Comparison of ENCODE assay signal across 22 cellular contexts in the genomic region with DNA sequence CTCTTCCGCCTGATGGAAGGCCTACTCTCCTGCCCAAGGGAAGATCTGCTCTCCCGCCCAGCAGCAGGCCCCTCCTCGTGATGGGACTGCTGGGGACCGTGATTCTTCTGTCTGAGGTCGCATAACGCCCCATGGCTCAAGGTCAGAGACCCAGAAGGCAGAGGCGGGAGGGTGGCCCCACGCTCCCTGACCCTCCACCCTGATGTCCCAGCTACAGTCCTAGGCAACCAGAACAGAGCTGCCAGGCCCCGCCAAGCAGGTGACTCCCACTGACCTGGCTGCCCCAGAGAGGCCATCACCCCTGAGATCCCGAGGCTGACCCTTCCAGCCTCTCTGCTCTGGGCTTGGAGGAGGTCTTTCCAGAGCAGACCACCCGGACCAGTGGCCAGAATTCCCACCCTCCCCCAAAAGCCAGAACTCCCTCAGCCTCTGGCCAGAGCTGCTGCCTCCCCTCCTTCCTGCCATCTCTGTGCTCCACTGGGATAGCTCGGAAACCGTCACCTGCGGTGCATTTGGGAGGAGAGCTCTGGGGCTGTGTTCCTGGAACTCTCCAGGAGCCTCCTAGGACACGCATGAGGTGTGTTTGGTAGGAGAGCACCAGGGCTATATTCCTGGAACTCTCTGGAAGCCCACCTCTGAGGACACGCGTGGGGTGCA. TPM values are rescaled to one million over a fixed set of nuclear protein-coding genes. Genes with fewer than 3 reads are reported as not detected.
DNase-seq lines count a peak whose midpoint lies in the region; ATAC-seq and TF ChIP-seq lines count a peak whose summit lies in the region.
"Had no signal": no experiment of that assay in that cellular context is flagged by ENCODE, and none has a peak within 500 bp of the region (broad histone marks: within the 10 kb centered on the region; RNA-seq: fewer than 3 reads in every experiment).

No MANE protein-coding gene starts in this region.

- H3K27me3 ChIP-seq in H7 (ENCODE audit: control insufficient read depth, insufficient read depth, low read length) (peaks cover 8% of the 10 kb centered on the region), body of pancreas (no peaks in the 10 kb centered on the region)
- H3K27me3 ChIP-seq: BE2C had no signal

- no peak overlapping the region for H3K4me3 Mint-ChIP-seq in stimulated activated naive B cell treated with anti-CD40 and anti-IgM and Interleukin-4, amounts not matched to agents 10 μg/mL and 1 μg/mL and 100 μg/mL, for 72 hours
- no peak overlapping the region for H3K4me3 Mint-ChIP-seq in T-helper 2 cell treated with Interferon-gamma antibody and Interleukin-4, amounts not matched to agents 5 μg/mL and 100 μg/mL, for 36 hours
- H3K4me3 Mint-ChIP-seq: CD4-positive, alpha-beta memory T cell; GM23338 had no signal

- TF ChIP-seq CTCF in C4-2B (conservative IDR thresholded peaks at IDR 0.05) = no peak
- no peak for TF ChIP-seq CTCF in body of pancreas (IDR thresholded peaks at IDR 0.05)

- DNase-seq in H7 (peak; percentile 30), body of pancreas (no peak), head of caudate nucleus (no peak), NCI-H2107 (lab: John Stamatoyannopoulos, UW) (no peak)
- no peak for DNase-seq in stimulated activated naive B cell treated with anti-CD40 and anti-IgM and Interleukin-4, amounts not matched to agents 10 μg/mL and 1 μg/mL and 100 μg/mL, for 72 hours
- no peak for DNase-seq in T-helper 2 cell treated with Interferon-gamma antibody and Interleukin-4, amounts not matched to agents 5 μg/mL and 100 μg/mL, for 36 hours (ENCODE audit: low spot score)
- DNase-seq: 8988T; ACHN; AML-193; BE2C; CD4-positive, alpha-beta memory T cell; COR-L47; DMS153; DMS79; EL; GDM1; HCEC 1CT had no signal

- no peaks in the 10 kb centered on the region for H3K9me3 ChIP-seq in body of pancreas
- H3K9me3 ChIP-seq: A549; BE2C; BLaER1 treated with 17β-estradiol and CSF1 and Interleukin-3, amounts not matched to agents 10 nM and 100 nM had no signal

- H3K36me3 ChIP-seq in H7 (replicated peaks; ENCODE audit: control insufficient read depth, insufficient read depth, low read length) = no peaks in the 10 kb centered on the region
- no peaks in the 10 kb centered on the region for H3K36me3 ChIP-seq in body of pancreas (replicated peaks in 1 of 2; ENCODE audit: insufficient read depth in 1 of 2, low read depth in 2 of 2)
- H3K36me3 ChIP-seq: BE2C; BLaER1 treated with 17β-estradiol and CSF1 and Interleukin-3, amounts not matched to agents 10 nM and 100 nM had no signal

- H3K27ac ChIP-seq in C4-2B (peak overlapping the region; percentile 39; the same call in 1 of the 2 replicates), body of pancreas (peak overlapping the region in 3 of 4 donors; percentile 72 to 84 (median 83))
- H3K27ac ChIP-seq: A549; BLaER1 treated with 17β-estradiol and CSF1 and Interleukin-3, amounts not matched to agents 10 nM and 100 nM had no signal

- ATAC-seq in body of pancreas = no peak
- ATAC-seq in stimulated activated naive B cell treated with anti-CD40 and anti-IgM and Interleukin-4, amounts not matched to agents 10 μg/mL and 1 μg/mL and 100 μg/mL, for 72 hours (replicated peaks) = no peak
- ATAC-seq: A549, GM12878, GM23338 had no signal

- no peak overlapping the region for H3K4me3 ChIP-seq in H7 (ENCODE audit: insufficient read depth, low read depth, low read length)
- no peak overlapping the region for H3K4me3 ChIP-seq in body of pancreas
- H3K4me3 ChIP-seq: A549; BLaER1 treated with 17β-estradiol and CSF1 and Interleukin-3, amounts not matched to agents 10 nM and 100 nM; GM12878; GM23338 had no signal

- H3K4me1 ChIP-seq in body of pancreas = peaks cover 45% of the 10 kb centered on the region

- H3K27me3 Mint-ChIP-seq in stimulated activated naive B cell treated with anti-CD40 and anti-IgM and Interleukin-4, amounts not matched to agents 10 μg/mL and 1 μg/mL and 100 μg/mL, for 72 hours = peaks cover 53 to 62% of the 10 kb centered on the region in 2 donors
- H3K27me3 Mint-ChIP-seq in T-helper 2 cell treated with Interferon-gamma antibody and Interleukin-4, amounts not matched to agents 5 μg/mL and 100 μg/mL, for 36 hours (ENCODE audit: low read depth) = peaks cover 24% of the 10 kb centered on the region

- H3K36me3 Mint-ChIP-seq in stimulated activated naive B cell treated with anti-CD40 and anti-IgM and Interleukin-4, amounts not matched to agents 10 μg/mL and 1 μg/mL and 100 μg/mL, for 72 hours = no peaks in the 10 kb centered on the region
- no peaks in the 10 kb centered on the region for H3K36me3 Mint-ChIP-seq in T-helper 2 cell treated with Interferon-gamma antibody and Interleukin-4, amounts not matched to agents 5 μg/mL and 100 μg/mL, for 36 hours (ENCODE audit: low read depth)
- H3K36me3 Mint-ChIP-seq: CD4-positive, alpha-beta memory T cell had no signal

- H3K9me3 Mint-ChIP-seq in stimulated activated naive B cell treated with anti-CD40 and anti-IgM and Interleukin-4, amounts not matched to agents 10 μg/mL and 1 μg/mL and 100 μg/mL, for 72 hours = peaks cover 0 to 4% of the 10 kb centered on the region in 2 donors
- no peaks in the 10 kb centered on the region for H3K9me3 Mint-ChIP-seq in T-helper 2 cell treated with Interferon-gamma antibody and Interleukin-4, amounts not matched to agents 5 μg/mL and 100 μg/mL, for 36 hours
- H3K9me3 Mint-ChIP-seq: GM23338 had no signal

- intact Hi-C loops in body of pancreas (cut with DNase I) = no loop called here
- intact Hi-C loops in head of caudate nucleus (cut with DNase I) = no loop called here

- peaks cover 11 to 24% of the 10 kb centered on the region in 2 donors for H3K4me1 Mint-ChIP-seq in stimulated activated naive B cell treated with anti-CD40 and anti-IgM and Interleukin-4, amounts not matched to agents 10 μg/mL and 1 μg/mL and 100 μg/mL, for 72 hours
- peaks cover 4% of the 10 kb centered on the region for H3K4me1 Mint-ChIP-seq in T-helper 2 cell treated with Interferon-gamma antibody and Interleukin-4, amounts not matched to agents 5 μg/mL and 100 μg/mL, for 36 hours (ENCODE audit: low read depth)

- 67 to 84% methylated on average over 3 to 17 of the region's 17 CpGs for WGBS in body of pancreas, 2 donors

- peak overlapping the region; percentile 42 for H3K27ac Mint-ChIP-seq in stimulated activated naive B cell treated with anti-CD40 and anti-IgM and Interleukin-4, amounts not matched to agents 10 μg/mL and 1 μg/mL and 100 μg/mL, for 72 hours
- no peak overlapping the region for H3K27ac Mint-ChIP-seq in T-helper 2 cell treated with Interferon-gamma antibody and Interleukin-4, amounts not matched to agents 5 μg/mL and 100 μg/mL, for 36 hours
- H3K27ac Mint-ChIP-seq: CD4-positive, alpha-beta memory T cell; GM23338 had no signal

- TF ChIP-seq POLR2A in body of pancreas (IDR thresholded peaks at IDR 0.05) = no peak

RNA-seq across cellular contexts. Expression of a gene that starts 7.3 kb away (rescaled TPM):
- not detected in 2 replicates for total RNA-seq in H7 (2014; rRNA removed; shearing (Covaris generic))
- total RNA-seq in body of pancreas = not detected
- total RNA-seq: GM23338 had no signal

RNA-seq across cellular contexts. Expression of a gene that starts 39.9 kb away (rescaled TPM):
- 89.1 and 97.4 TPM in 2 replicates for total RNA-seq in H7 (2014; rRNA removed; shearing (Covaris generic))
- total RNA-seq in body of pancreas = 1 to 10 TPM; 1.6 to 2.0 TPM

RNA-seq across cellular contexts. Expression of a gene that starts 58.8 kb away (rescaled TPM):
- total RNA-seq in H7 (2014; rRNA removed; shearing (Covaris generic)) = 1.4 and 1.9 TPM in 2 replicates
- total RNA-seq in body of pancreas = 1 to 10 TPM; 1.6 to 1.8 TPM

Comparison
In these comparisons a context has a peak if more than half of its experiments do, and no peak if none do; other contexts are left out.
1. RNA of a gene that starts 39.9 kb away (total RNA-seq): 89.1 to 97.4 TPM in H7; 1.6 to 2.0 TPM in body of pancreas; every median in the first group is over 10 times any median in the second.